22 cellular contexts compared by ENCODE assay signal in the genomic region with DNA sequence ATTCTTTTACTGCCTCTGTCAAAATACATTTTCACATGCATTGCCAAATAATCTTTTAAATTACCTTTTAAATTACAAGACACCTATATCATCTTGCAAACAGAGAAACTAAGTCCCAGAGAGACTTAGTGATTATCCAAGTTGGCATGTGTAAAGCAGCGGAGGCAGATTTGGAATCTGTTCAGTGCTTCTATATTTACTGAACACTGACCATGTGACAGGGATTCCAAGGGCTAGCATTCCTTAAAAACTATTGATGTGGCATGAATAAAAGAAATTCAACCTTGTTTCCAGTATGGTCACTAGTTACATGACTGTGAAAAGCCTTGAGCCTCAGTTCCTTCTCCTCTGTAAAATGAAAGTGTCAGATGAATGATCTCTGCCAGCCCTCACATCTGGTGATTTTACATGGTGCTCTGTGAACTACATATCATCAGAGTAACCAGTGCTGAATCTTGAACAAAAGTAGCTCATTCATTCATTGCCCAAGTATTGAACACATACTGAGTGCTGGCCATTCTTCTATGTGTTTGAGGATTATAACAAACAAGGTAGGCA.
"Had no signal": no experiment of that assay in that cellular context is flagged by ENCODE, and none has a peak within 500 bp of the region (broad histone marks: within the 10 kb centered on the region; RNA-seq: fewer than 3 reads in every experiment).

No MANE protein-coding gene starts in this region.

- FAIRE-seq: small intestine had no signal

- H3K4me3 Mint-ChIP-seq: memory B cell; mesothelial cell of epicardium; natural killer cell treated with Interleukin-12 subunit alpha and Interleukin-12 subunit beta and Interleukin-15 and Interleukin-18, amount 100 ng/mL, for 72 hours; neural progenitor cell had no signal

- DNase-seq: cortex of kidney; dorsolateral prefrontal cortex; effector CD8-positive, alpha-beta T cell; gastrocnemius medialis; islet precursor cell; left lung; lower lobe of right lung; nucleus accumbens; ovary; sigmoid colon; small intestine; stimulated activated CD4-positive, alpha-beta T cell treated with anti-CD3 and anti-CD28 coated beads, Interleukin-12 subunit alpha, Interleukin-12 subunit beta, amount 100 ng/mL, for 4 hours; stimulated activated naive CD4-positive, alpha-beta T cell; stomach; substantia nigra; transverse colon had no signal

- H3K36me3 ChIP-seq: gastrocnemius medialis, left lung, lower lobe of right lung, neural progenitor cell, ovary, right atrium auricular region, sigmoid colon, stomach, thoracic aorta, transverse colon had no signal

- H3K4me1 Mint-ChIP-seq: memory B cell, neural progenitor cell had no signal

- H3K9me3 Mint-ChIP-seq: memory B cell; natural killer cell treated with Interleukin-12 subunit alpha and Interleukin-12 subunit beta and Interleukin-15 and Interleukin-18, amount 100 ng/mL, for 72 hours; neural progenitor cell had no signal

- H3K36me3 Mint-ChIP-seq: memory B cell; mesothelial cell of epicardium; natural killer cell treated with Interleukin-12 subunit alpha and Interleukin-12 subunit beta and Interleukin-15 and Interleukin-18, amount 100 ng/mL, for 72 hours; neural progenitor cell had no signal

- ATAC-seq: gastrocnemius medialis; left lung; lower lobe of right lung; natural killer cell treated with Interleukin-12 subunit alpha and Interleukin-12 subunit beta and Interleukin-15 and Interleukin-18, amount 100 ng/mL, for 72 hours had no signal

- H3K27ac ChIP-seq: dorsolateral prefrontal cortex, gastrocnemius medialis, left lung, lower lobe of right lung, neural progenitor cell, ovary, right atrium auricular region, sigmoid colon, stomach, thoracic aorta, transverse colon had no signal

- H3K9me3 ChIP-seq: gastrocnemius medialis, left lung, lower lobe of right lung, ovary, right atrium auricular region, sigmoid colon, thoracic aorta, transverse colon had no signal

- H3K4me3 ChIP-seq: dorsolateral prefrontal cortex, gastrocnemius medialis, left lung, lower lobe of right lung, neural progenitor cell, ovary, right atrium auricular region, sigmoid colon, stomach, thoracic aorta, transverse colon had no signal

- H3K27ac Mint-ChIP-seq: memory B cell, mesothelial cell of epicardium, neural progenitor cell had no signal

- H3K4me2 ChIP-seq: neural progenitor cell had no signal

- H3K4me1 ChIP-seq: left lung, lower lobe of right lung, neural progenitor cell, right atrium auricular region, sigmoid colon, stomach, transverse colon had no signal

- H3K27me3 ChIP-seq: dorsolateral prefrontal cortex, gastrocnemius medialis, left lung, neural progenitor cell, ovary, right atrium auricular region, sigmoid colon, stomach, transverse colon had no signal

- H3K9ac ChIP-seq: neural progenitor cell had no signal

- H2AFZ ChIP-seq: neural progenitor cell had no signal
